In the genomic region with DNA sequence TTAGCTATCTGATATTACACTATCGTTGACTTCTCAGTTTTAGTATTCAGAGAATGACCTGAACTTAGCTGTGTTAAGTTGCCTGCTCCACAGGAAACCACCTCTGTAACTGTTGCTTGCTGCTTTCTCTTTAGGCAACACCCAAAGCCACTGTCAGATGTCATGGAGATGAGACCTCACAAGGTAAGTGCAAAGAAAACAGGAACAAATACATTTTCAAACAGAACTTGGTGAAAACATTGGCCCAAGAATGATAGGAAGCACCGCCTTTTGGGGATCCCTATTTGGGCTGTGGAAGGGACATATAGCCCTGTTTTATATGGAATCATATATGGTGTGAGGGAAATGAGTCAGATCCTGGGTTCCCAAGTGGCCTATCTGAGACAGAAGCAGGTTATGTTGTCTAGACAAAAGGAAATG, we compare ENCODE assay signal across 8 cellular contexts.
DNase-seq lines count a peak whose midpoint lies in the region; ATAC-seq and TF ChIP-seq lines count a peak whose summit lies in the region.

No MANE protein-coding gene starts in this region.

- no peaks in the 10 kb centered on the region for H3K9me3 ChIP-seq in CD4-positive, CD25-positive, alpha-beta regulatory T cell (ENCODE audit: control insufficient read depth in 2 of 2, low read length in 2 of 2)

- H3K36me3 Mint-ChIP-seq in CD4-positive, CD25-positive, alpha-beta regulatory T cell = no peaks in the 10 kb centered on the region
- H3K36me3 Mint-ChIP-seq in activated B cell treated with CpG ODN at 0.5 μM for 24 hours (ENCODE audit: low read depth) = no peaks in the 10 kb centered on the region
- peaks cover 5 to 23% (median 11%) of the 10 kb centered on the region in 3 donors for H3K36me3 Mint-ChIP-seq in immature natural killer cell

- no peaks in the 10 kb centered on the region for H3K36me3 ChIP-seq in CD4-positive, CD25-positive, alpha-beta regulatory T cell (ENCODE audit: control insufficient read depth, insufficient read depth, low read length)

- peak overlapping the region; percentile 8 to 82 (median 63) for H3K4me3 Mint-ChIP-seq in CD4-positive, CD25-positive, alpha-beta regulatory T cell
- no peak overlapping the region for H3K4me3 Mint-ChIP-seq in activated B cell treated with CpG ODN at 0.5 μM for 24 hours
- H3K4me3 Mint-ChIP-seq in immature natural killer cell = peak overlapping the region; percentile 61 to 80 (median 69)

- CTCF ChIA-PET in activated B cell treated with CpG ODN at 0.5 μM for 24 hours (lab: Charles Lee) = no interaction called here

- POLR2A ChIA-PET in activated B cell treated with CpG ODN at 0.5 μM for 24 hours (lab: Charles Lee) = no interaction called here

- peak overlapping the region; percentile 72 for H3K4me3 ChIP-seq in CD4-positive, CD25-positive, alpha-beta regulatory T cell (ENCODE audit: low read depth, low read length)

- H3K4me1 Mint-ChIP-seq in CD4-positive, CD25-positive, alpha-beta regulatory T cell = peaks cover 23 to 76% (median 31%) of the 10 kb centered on the region in 4 donors
- H3K4me1 Mint-ChIP-seq in activated B cell treated with CpG ODN at 0.5 μM for 24 hours (peaks cover 8% of the 10 kb centered on the region), immature natural killer cell (peaks cover 68 to 85% of the 10 kb centered on the region in 2 donors)

- peak overlapping the region; percentile 90 to 97 (median 95) for H3K27ac Mint-ChIP-seq in CD4-positive, CD25-positive, alpha-beta regulatory T cell
- H3K27ac Mint-ChIP-seq in activated B cell treated with CpG ODN at 0.5 μM for 24 hours (peak overlapping the region; percentile 33), immature natural killer cell (peak overlapping the region; percentile 96 to 100 (median 99))

- no peak for TF ChIP-seq CTCF in activated B cell treated with CpG ODN at 0.5 μM for 24 hours (IDR thresholded peaks at IDR 0.05)

- H3K27me3 Mint-ChIP-seq in CD4-positive, CD25-positive, alpha-beta regulatory T cell = peaks cover 5% of the 10 kb centered on the region
- no peaks in the 10 kb centered on the region for H3K27me3 Mint-ChIP-seq in activated B cell treated with CpG ODN at 0.5 μM for 24 hours
- peaks cover 5 to 10% (median 8%) of the 10 kb centered on the region in 3 donors for H3K27me3 Mint-ChIP-seq in immature natural killer cell (ENCODE audit: low read depth in 3 of 3)

- H3K4me1 ChIP-seq in CD4-positive, CD25-positive, alpha-beta regulatory T cell (ENCODE audit: control insufficient read depth, insufficient read depth, low read length, poor library complexity, severe bottlenecking) = peaks cover 21% of the 10 kb centered on the region

- intact Hi-C loops in activated B cell treated with CpG ODN at 0.5 μM for 24 hours (cut with micrococcal nuclease) = loop anchor here (5.0 kb wide), 1 partner anchor 53 kb away; no protein-coding TSS in a partner anchor

- DNase-seq in CD4-positive, CD25-positive, alpha-beta regulatory T cell = peak; percentile 18 to 94 (median 74)
- DNase-seq in activated B cell treated with CpG ODN at 0.5 μM for 24 hours = no peak
- peak; percentile 84 to 92 (median 89) for DNase-seq in immature natural killer cell
- DNase-seq in GM19238 (ENCODE audit: insufficient read length, low spot score) = no peak
- DNase-seq in mucosa of gallbladder (ENCODE audit: low spot score) = no peak
- no peak for DNase-seq in HCEC 1CT

- H3K9me3 Mint-ChIP-seq in CD4-positive, CD25-positive, alpha-beta regulatory T cell = peaks cover 0 to 4% (median 0%) of the 10 kb centered on the region in 7 donors
- H3K9me3 Mint-ChIP-seq in activated B cell treated with CpG ODN at 0.5 μM for 24 hours = no peaks in the 10 kb centered on the region
- H3K9me3 Mint-ChIP-seq in immature natural killer cell = peaks cover 0 to 4% (median 0%) of the 10 kb centered on the region in 6 donors

- H3K27ac ChIP-seq in CD4-positive, CD25-positive, alpha-beta regulatory T cell (ENCODE audit: insufficient read depth, low read length, poor library complexity, severe bottlenecking) = peak overlapping the region; percentile 83

- H3K27me3 ChIP-seq in CD4-positive, CD25-positive, alpha-beta regulatory T cell (ENCODE audit: control insufficient read depth, insufficient read depth, low read length) = no peaks in the 10 kb centered on the region

- peak; percentile 94 to 96 for ATAC-seq in CD4-positive, CD25-positive, alpha-beta regulatory T cell (ENCODE audit: low read depth in 2 of 2)
- peak; percentile 92 for ATAC-seq in GM19372 (IDR thresholded peaks at IDR 0.05; ENCODE audit: low read depth, unreplicated experiment)
- ATAC-seq in HG03354 (IDR thresholded peaks at IDR 0.05; ENCODE audit: poor library complexity, severe bottlenecking, unreplicated experiment) = peak; percentile 96
- ATAC-seq in activated B cell treated with CpG ODN at 0.5 μM for 24 hours (ENCODE audit: low read depth) = peak; percentile 80

Comparison
In these comparisons a context has a peak if more than half of its experiments do, and no peak if none do; other contexts are left out.
1. DNase-seq: peak in CD4-positive, CD25-positive, alpha-beta regulatory T cell (3 of 3) and immature natural killer cell (3 of 3); none in activated B cell treated with CpG ODN at 0.5 μM for 24 hours (single experiment), GM19238 (single experiment), mucosa of gallbladder (single experiment) and HCEC 1CT (single experiment).
2. H3K27ac Mint-ChIP-seq: peak in every context shown above with its lines; median percentile 99 in immature natural killer cell; 95 in CD4-positive, CD25-positive, alpha-beta regulatory T cell; 33 in activated B cell treated with CpG ODN at 0.5 μM for 24 hours.
3. Peak in every context shown above with its lines, with median percentiles within 50 percentile points of each other: ATAC-seq.